In genomic region chr14:100041274-100041673, GRCh38 we compare ENCODE assay signal across 21 cellular contexts.
"Had no signal": no experiment of that assay in that cellular context is flagged by ENCODE, and none has a peak within 500 bp of the region (broad histone marks: within the 10 kb centered on the region; RNA-seq: fewer than 3 reads in every experiment).

No MANE protein-coding gene starts in this region.

- H3K4me1 ChIP-seq: ascending aorta had no signal

- H3K27ac ChIP-seq: adrenal gland, ascending aorta, brain microvascular endothelial cell, lower lobe of right lung had no signal

- H3K4me3 ChIP-seq: adrenal gland, ascending aorta, lower lobe of right lung had no signal

- H3K27me3 ChIP-seq: adrenal gland, ascending aorta, brain microvascular endothelial cell had no signal

- H3K36me3 ChIP-seq: adrenal gland, ascending aorta, brain microvascular endothelial cell, lower lobe of right lung had no signal

- DNase-seq: activated B cell treated with CpG ODN at 0.5 μM for 24 hours; activated CD4-positive, alpha-beta T cell treated with anti-CD3 and anti-CD28 coated beads for 36 hours; activated CD4-positive, alpha-beta T cell treated with anti-CD3 and anti-CD28 coated beads, Interleukin-2, amount 50 U/mL, for 4 hours; activated CD8-positive, alpha-beta memory T cell treated with anti-CD3 and anti-CD28 coated beads, Interleukin-2, amount 50 U/mL, for 48 hours; activated naive CD4-positive, alpha-beta T cell; activated T-cell treated with anti-CD3 and anti-CD28 coated beads, Interleukin-2, amount 50 U/mL, for 4 hours; adrenal gland; brain microvascular endothelial cell; central memory CD4-positive, alpha-beta T cell; dermis blood vessel endothelial cell; effector memory CD4-positive, alpha-beta T cell; foreskin melanocyte; immature natural killer cell; lower lobe of right lung; naive thymus-derived CD4-positive, alpha-beta T cell; retina; stimulated activated CD4-positive, alpha-beta T cell treated with anti-CD3 and anti-CD28 coated beads, Interleukin-4, amount 100 ng/mL, for 24 hours; stimulated activated naive CD8-positive, alpha-beta T cell treated with anti-CD3 and anti-CD28 coated beads, Interleukin-15, Interleukin-2, amounts not matched to agents 100 U/mL and 50 U/mL, for 24 hours; T1000 had no signal

- ATAC-seq: activated CD4-positive, alpha-beta T cell treated with anti-CD3 and anti-CD28 coated beads for 36 hours; activated T-cell treated with anti-CD3 and anti-CD28 coated beads, Interleukin-2, amount 50 U/mL, for 4 hours; left lobe of liver; naive thymus-derived CD4-positive, alpha-beta T cell; stimulated activated naive CD8-positive, alpha-beta T cell treated with anti-CD3 and anti-CD28 coated beads, Interleukin-15, Interleukin-2, amounts not matched to agents 100 U/mL and 50 U/mL, for 24 hours had no signal

- H3K9me3 ChIP-seq: adrenal gland, ascending aorta, lower lobe of right lung had no signal
